16 cellular contexts compared by ENCODE assay signal in genomic region chr15:70164156-70164900, GRCh38.
"Had no signal": no experiment of that assay in that cellular context is flagged by ENCODE, and none has a peak within 500 bp of the region (broad histone marks: within the 10 kb centered on the region; RNA-seq: fewer than 3 reads in every experiment).

No MANE protein-coding gene starts in this region.

- H3K9me3 ChIP-seq: ascending aorta, colonic mucosa, esophagus muscularis mucosa, left lung, neutrophil, suprapubic skin had no signal

- H3K27ac ChIP-seq: colonic mucosa, left lung, neutrophil, suprapubic skin had no signal

- H3K4me3 ChIP-seq: ascending aorta, colonic mucosa, esophagus muscularis mucosa, left lung, smooth muscle cell, suprapubic skin had no signal

- H3K4me2 ChIP-seq: smooth muscle cell had no signal

- H3K36me3 ChIP-seq: ascending aorta, colonic mucosa, esophagus muscularis mucosa, left lung, neutrophil, suprapubic skin had no signal

- H3K4me1 ChIP-seq: colonic mucosa had no signal

- DNase-seq: activated CD4-positive, alpha-beta T cell treated with anti-CD3 and anti-CD28 coated beads, Interleukin-2, amount 10 ng/mL, durations not matched to agents 7 days and 5 days; activated CD4-positive, CD25-positive, alpha-beta regulatory T cell; activated naive CD4-positive, alpha-beta T cell; activated naive CD8-positive, alpha-beta T cell treated with anti-CD3 and anti-CD28 coated beads, Interleukin-2, amount 50 U/mL, for 24 hours; colonic mucosa; hippocampal formation; kidney; left lung; mammary epithelial cell; natural killer cell had no signal

- FAIRE-seq: kidney, TTC549 had no signal

- H3K27me3 ChIP-seq: ascending aorta, colonic mucosa, esophagus muscularis mucosa, neutrophil, suprapubic skin had no signal
